In genomic region chr19:41553804-41554203, GRCh38 we compare ENCODE assay signal across 2 cellular contexts.
TF ChIP-seq lines count a peak whose summit lies in the region.

No MANE protein-coding gene starts in this region.

TF ChIP-seq in A549, 52 proteins besides CTCF, POLR2A, EP300 and RAD21:
- no peak for TF ChIP-seq HOXB13 (CRISPR knock-in tag; IDR thresholded peaks at IDR 0.05; ENCODE audit: low read depth)
- no peak for TF ChIP-seq POLR2AphosphoS2 (conservative IDR thresholded peaks at IDR 0.05; ENCODE audit: low read length)
- TF ChIP-seq KDM5A (IDR thresholded peaks at IDR 0.05): no peak
- TF ChIP-seq CBX8 (IDR thresholded peaks at IDR 0.05): peak; percentile 54
- peak; percentile 13; the same call in 1 of the 2 replicates for TF ChIP-seq RNF2 (IDR thresholded peaks at IDR 0.05; ENCODE audit: borderline replicate concordance, low read depth)
- TF ChIP-seq FOXS1 (CRISPR knock-in tag; IDR thresholded peaks at IDR 0.05): no peak
- TF ChIP-seq BHLHE40 (IDR thresholded peaks at IDR 0.05; ENCODE audit: low read depth, low read length): no peak
- no peak for TF ChIP-seq TFCP2L1 (CRISPR knock-in tag; IDR thresholded peaks at IDR 0.05)
- TF ChIP-seq CBX2 (IDR thresholded peaks at IDR 0.05; ENCODE audit: borderline replicate concordance, low read depth): no peak
- no peak for TF ChIP-seq KDM1A (IDR thresholded peaks at IDR 0.05; ENCODE audit: low read depth)
- 0 out of 2 replicates have a peak, but pooled peaks have one; percentile 5 for TF ChIP-seq ZC3H11A (IDR thresholded peaks at IDR 0.05)

TF ChIP-seq in GM12878, 131 proteins besides CTCF, POLR2A, EP300 and RAD21:
- TF ChIP-seq ATF7 (IDR thresholded peaks at IDR 0.05; ENCODE audit: low read depth) (no peak), HDGF (IDR thresholded peaks at IDR 0.05) (no peak), POU2F2 (IDR thresholded peaks at IDR 0.05; ENCODE audit: borderline replicate concordance, low read depth, low read length) (no peak), TBL1XR1 (IDR thresholded peaks at IDR 0.05; ENCODE audit: low read depth, low read length) (no peak)
